In genomic region chr15:63093486-63094205, GRCh38 we compare ENCODE assay signal across 8 cellular contexts. TPM values are rescaled to one million over a fixed set of nuclear protein-coding genes. Genes with fewer than 3 reads are reported as not detected.
DNase-seq lines count a peak whose midpoint lies in the region; ATAC-seq and TF ChIP-seq lines count a peak whose summit lies in the region.

No MANE protein-coding gene starts in this region.

- no peaks in the 10 kb centered on the region for H3K9me3 Mint-ChIP-seq in activated naive CD8-positive, alpha-beta T cell treated with anti-CD3 and anti-CD28 coated beads for 36 hours

- no peaks in the 10 kb centered on the region for H3K27me3 Mint-ChIP-seq in activated naive CD8-positive, alpha-beta T cell treated with anti-CD3 and anti-CD28 coated beads for 36 hours

- no peaks in the 10 kb centered on the region for H3K36me3 Mint-ChIP-seq in activated naive CD8-positive, alpha-beta T cell treated with anti-CD3 and anti-CD28 coated beads for 36 hours

- H3K79me2 ChIP-seq in SU-DHL-6 (ENCODE audit: insufficient read depth, low read length): no peaks in the 10 kb centered on the region

- H3K27me3 ChIP-seq in SU-DHL-6 (ENCODE audit: low read length) (no peaks in the 10 kb centered on the region), psoas muscle (ENCODE audit: insufficient read depth in 3 of 3, low read length in 2 of 3) (no peaks in the 10 kb centered on the region)

- ATAC-seq in psoas muscle (peak; percentile 94 to 98 (median 96)), GM21526 (IDR thresholded peaks at IDR 0.05; ENCODE audit: low FRiP score, unreplicated experiment) (no peak)

- TF ChIP-seq CTCF in SU-DHL-6 (IDR thresholded peaks at IDR 0.05; ENCODE audit: insufficient read depth, low read length, poor library complexity, severe bottlenecking) (peak; percentile 73), psoas muscle (IDR thresholded peaks at IDR 0.05) (peak; percentile 86)

- H3K27ac ChIP-seq in SU-DHL-6 (ENCODE audit: low read depth, low read length) (no peak overlapping the region), psoas muscle (no peak overlapping the region)

- H3F3A ChIP-seq in SU-DHL-6 (ENCODE audit: insufficient read depth): no peaks in the 10 kb centered on the region

- 25 to 30% (median 25%) methylated on average over 6 of the region's 6 CpGs for WGBS in psoas muscle, 3 donors

- no peak overlapping the region for H3K9ac ChIP-seq in SU-DHL-6 (ENCODE audit: low read length)

- intact Hi-C loops in cardiac septum (cut with DNase I) (loop anchor here (2.0 to 5.0 kb wide), 3 partner anchors 45 to 311 kb away; no protein-coding TSS in a partner anchor), psoas muscle (cut with DNase I) (loop anchor here (1.0 to 10.0 kb wide), 8 partner anchors 46 to 311 kb away; no protein-coding TSS in a partner anchor)

- H4K20me1 ChIP-seq in SU-DHL-6 (ENCODE audit: low read depth, low read length): no peaks in the 10 kb centered on the region

- H3K36me3 ChIP-seq in SU-DHL-6 (ENCODE audit: low read length) (no peaks in the 10 kb centered on the region), psoas muscle (ENCODE audit: insufficient read depth in 1 of 2, low read depth in 1 of 2) (no peaks in the 10 kb centered on the region)

- DNase-seq in NCI-H2107 treated with DMSO at 0.1 percent for 48 hours (lab: John Stamatoyannopoulos, UW; ENCODE audit: unreplicated experiment): peak; percentile 50
- DNase-seq in NCI-H2107 (lab: John Stamatoyannopoulos, UW): no peak
- peak; percentile 66 for DNase-seq in NCI-H1092 treated with DMSO at 0.1 percent for 48 hours (lab: John Stamatoyannopoulos, UW)
- peak; percentile 62 for DNase-seq in activated naive CD8-positive, alpha-beta T cell treated with anti-CD3 and anti-CD28 coated beads for 36 hours
- peak; percentile 86 for DNase-seq in cardiac septum (ENCODE audit: low spot score)
- peak; percentile 76 to 85 for DNase-seq in psoas muscle

- H3K4me3 Mint-ChIP-seq in activated naive CD8-positive, alpha-beta T cell treated with anti-CD3 and anti-CD28 coated beads for 36 hours: no peak overlapping the region

- no peak overlapping the region for H3K4me3 ChIP-seq in SU-DHL-6 (ENCODE audit: insufficient read depth, low read length, poor library complexity, severe bottlenecking)
- no peak overlapping the region for H3K4me3 ChIP-seq in psoas muscle

- no peaks in the 10 kb centered on the region for H3K9me2 ChIP-seq in SU-DHL-6 (replicated peaks; ENCODE audit: insufficient read depth, low read length)

- H3K4me1 Mint-ChIP-seq in activated naive CD8-positive, alpha-beta T cell treated with anti-CD3 and anti-CD28 coated beads for 36 hours: peaks cover 7% of the 10 kb centered on the region

- H2AFZ ChIP-seq in SU-DHL-6 (ENCODE audit: low read depth, low read length, severe bottlenecking): no peak overlapping the region

- H3K9me3 ChIP-seq in SU-DHL-6 (ENCODE audit: insufficient read depth, low read length) (no peaks in the 10 kb centered on the region), psoas muscle (no peaks in the 10 kb centered on the region)

- no peak overlapping the region for H3K4me2 ChIP-seq in SU-DHL-6 (ENCODE audit: low read depth, low read length, poor library complexity, severe bottlenecking)

- no peak overlapping the region for H3K27ac Mint-ChIP-seq in activated naive CD8-positive, alpha-beta T cell treated with anti-CD3 and anti-CD28 coated beads for 36 hours

- H3K4me1 ChIP-seq in psoas muscle: no peaks in the 10 kb centered on the region

RNA-seq across cellular contexts. Expression of gene LACTB, which starts 28.0 kb away (rescaled TPM):
- total RNA-seq in activated naive CD8-positive, alpha-beta T cell treated with anti-CD3 and anti-CD28 coated beads for 36 hours: 10 to 100 TPM; 23.2 to 23.5 TPM
- total RNA-seq in cardiac septum: 22.3 TPM
- 10 to 100 TPM; 23.0 to 44.0 (median 33.7) TPM for total RNA-seq in psoas muscle
- polyA plus RNA-seq in psoas muscle: 10 to 100 TPM; 24.9 to 44.6 (median 29.7) TPM

RNA-seq across cellular contexts. Expression of gene TPM1, which starts 51.1 kb away (rescaled TPM):
- 1 to 10 TPM; 5.1 to 5.4 TPM for total RNA-seq in activated naive CD8-positive, alpha-beta T cell treated with anti-CD3 and anti-CD28 coated beads for 36 hours
- total RNA-seq in cardiac septum (14,297 TPM), psoas muscle (1,000 to 10,000 TPM; 1,097 to 5,131 (median 2,563) TPM)
- 1,000 to 10,000 TPM; 1,146 to 4,515 (median 3,805) TPM for polyA plus RNA-seq in psoas muscle

Comparison
In these comparisons a context has a peak if more than half of its experiments do, and no peak if none do; other contexts are left out.
1. RNA of gene TPM1, which starts 51.1 kb away (total RNA-seq): 14,297 TPM in cardiac septum (single experiment) and 1,097 to 5,131 TPM in psoas muscle; 5.1 to 5.4 TPM in activated naive CD8-positive, alpha-beta T cell treated with anti-CD3 and anti-CD28 coated beads for 36 hours; every median in the first group is over 100 times any median in the second.